1 cellular context compared by ENCODE assay signal in genomic region chr17:75774988-75775668, GRCh38.
TF ChIP-seq lines count a peak whose summit lies in the region.

No MANE protein-coding gene starts in this region.

TF ChIP-seq in WTC11, 78 proteins besides CTCF, POLR2A, EP300 and RAD21 (continued from another document):
- TF ChIP-seq ZNF281 (CRISPR knock-in tag; IDR thresholded peaks at IDR 0.05) = no peak
- TF ChIP-seq PRRX2 (CRISPR knock-in tag; IDR thresholded peaks at IDR 0.05) = no peak
- TF ChIP-seq JAZF1 (CRISPR knock-in tag; IDR thresholded peaks at IDR 0.05) = no peak
- TF ChIP-seq CDX4 (CRISPR knock-in tag; IDR thresholded peaks at IDR 0.05; ENCODE audit: borderline replicate concordance) = peak; percentile 4; the same call in 1 of the 2 replicates
- TF ChIP-seq MYBL2 (CRISPR knock-in tag; IDR thresholded peaks at IDR 0.05) = no peak
- no peak for TF ChIP-seq NR1H2 (CRISPR knock-in tag; IDR thresholded peaks at IDR 0.05)
- TF ChIP-seq ZBTB43 (CRISPR knock-in tag; IDR thresholded peaks at IDR 0.05) = no peak
- TF ChIP-seq FOXJ3 (CRISPR knock-in tag; IDR thresholded peaks at IDR 0.05; ENCODE audit: borderline replicate concordance) = no peak
- no peak for TF ChIP-seq SMAD3 (CRISPR knock-in tag; IDR thresholded peaks at IDR 0.05; ENCODE audit: borderline replicate concordance)
- no peak for TF ChIP-seq SOX15 (CRISPR knock-in tag; IDR thresholded peaks at IDR 0.05)
- no peak for TF ChIP-seq TEAD4 (CRISPR knock-in tag; IDR thresholded peaks at IDR 0.05)
TF ChIP-seq in WTC11: peak in this region for 9.
